Comparison of ENCODE assay signal across 22 cellular contexts in the genomic region with DNA sequence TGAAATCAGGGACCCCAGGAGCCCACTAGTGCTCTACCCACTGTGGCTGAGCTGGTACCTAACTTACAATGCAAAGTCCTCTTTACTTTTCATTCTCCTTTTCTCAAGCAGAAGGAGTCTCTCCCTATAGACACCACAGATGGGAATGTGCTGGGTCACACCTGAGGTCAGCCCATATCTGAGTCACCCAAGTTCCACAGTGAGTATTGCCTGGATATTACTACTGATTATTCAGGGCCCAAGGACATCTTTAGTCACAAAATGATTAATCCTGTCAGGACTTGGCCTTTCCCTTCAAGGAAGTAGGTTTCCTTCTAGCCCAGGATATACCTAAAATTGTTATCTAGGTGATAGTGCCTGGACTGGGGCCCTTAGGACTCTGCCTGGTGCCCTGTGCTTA.
"Had no signal": no experiment of that assay in that cellular context is flagged by ENCODE, and none has a peak within 500 bp of the region (broad histone marks: within the 10 kb centered on the region; RNA-seq: fewer than 3 reads in every experiment).

No MANE protein-coding gene starts in this region.

- H3K27ac ChIP-seq: coronary artery, epithelial cell of prostate, lower lobe of right lung, parathyroid adenoma had no signal

- H3K9me3 Mint-ChIP-seq: nephron progenitor cell had no signal

- H3K79me2 ChIP-seq: parathyroid adenoma had no signal

- H3K27ac Mint-ChIP-seq: activated CD4-positive, alpha-beta memory T cell treated with anti-CD3 and anti-CD28 coated beads for 36 hours; activated naive CD8-positive, alpha-beta T cell treated with anti-CD3 and anti-CD28 coated beads for 36 hours; endodermal cell; immature natural killer cell; nephron progenitor cell had no signal

- H3K4me1 ChIP-seq: lower lobe of right lung, parathyroid adenoma had no signal

- H3K9me3 ChIP-seq: lower lobe of right lung, mucosa of descending colon had no signal

- H3K4me3 ChIP-seq: coronary artery, lower lobe of right lung, mucosa of descending colon had no signal

- ATAC-seq: lower lobe of right lung; mucosa of descending colon; right cardiac atrium; stimulated activated naive CD8-positive, alpha-beta T cell treated with anti-CD3 and anti-CD28 coated beads, Interleukin-15, Interleukin-2, amounts not matched to agents 100 U/mL and 50 U/mL, for 24 hours had no signal

- H3K4me3 Mint-ChIP-seq: activated CD4-positive, alpha-beta memory T cell treated with anti-CD3 and anti-CD28 coated beads for 36 hours; activated naive CD8-positive, alpha-beta T cell treated with anti-CD3 and anti-CD28 coated beads for 36 hours; endodermal cell; immature natural killer cell; nephron progenitor cell had no signal

- H3K4me1 Mint-ChIP-seq: activated naive CD8-positive, alpha-beta T cell treated with anti-CD3 and anti-CD28 coated beads for 36 hours; endodermal cell; immature natural killer cell; nephron progenitor cell had no signal

- DNase-seq: activated CD4-positive, alpha-beta memory T cell treated with anti-CD3 and anti-CD28 coated beads for 36 hours; activated CD4-positive, alpha-beta T cell treated with anti-CD3 and anti-CD28 coated beads for 4 hours; activated CD4-positive, CD25-positive, alpha-beta regulatory T cell; activated naive CD4-positive, alpha-beta T cell treated with Interleukin-2 at 50 U/mL for 16 hours; activated naive CD8-positive, alpha-beta T cell treated with anti-CD3 and anti-CD28 coated beads for 36 hours; activated T-cell treated with anti-CD3 and anti-CD28 coated beads, Interleukin-2, amount 50 U/mL, for 48 hours; cerebellar nuclear complex; endodermal cell; immature natural killer cell; lower lobe of right lung; mesendoderm; mucosa of descending colon; nephron progenitor cell; right cardiac atrium; stimulated activated CD4-positive, alpha-beta T cell treated with anti-CD3 and anti-CD28 coated beads, Interleukin-12 subunit alpha, Interleukin-12 subunit beta, amount 100 ng/mL, for 4 hours; stimulated activated CD4-positive, alpha-beta T cell treated with anti-CD3 and anti-CD28 coated beads, Interleukin-4, amount 100 ng/mL, for 4 hours; stimulated activated naive CD8-positive, alpha-beta T cell treated with anti-CD3 and anti-CD28 coated beads, Interleukin-15, Interleukin-2, amounts not matched to agents 100 U/mL and 50 U/mL, for 24 hours; T1000 had no signal

- H3K36me3 ChIP-seq: lower lobe of right lung had no signal

- H2AFZ ChIP-seq: parathyroid adenoma had no signal

- H3K36me3 Mint-ChIP-seq: activated CD4-positive, alpha-beta memory T cell treated with anti-CD3 and anti-CD28 coated beads for 36 hours; activated naive CD8-positive, alpha-beta T cell treated with anti-CD3 and anti-CD28 coated beads for 36 hours had no signal

- FAIRE-seq: urothelium cell line had no signal

- H3K27me3 Mint-ChIP-seq: activated CD4-positive, alpha-beta memory T cell treated with anti-CD3 and anti-CD28 coated beads for 36 hours; activated naive CD8-positive, alpha-beta T cell treated with anti-CD3 and anti-CD28 coated beads for 36 hours had no signal
